In the genomic region with DNA sequence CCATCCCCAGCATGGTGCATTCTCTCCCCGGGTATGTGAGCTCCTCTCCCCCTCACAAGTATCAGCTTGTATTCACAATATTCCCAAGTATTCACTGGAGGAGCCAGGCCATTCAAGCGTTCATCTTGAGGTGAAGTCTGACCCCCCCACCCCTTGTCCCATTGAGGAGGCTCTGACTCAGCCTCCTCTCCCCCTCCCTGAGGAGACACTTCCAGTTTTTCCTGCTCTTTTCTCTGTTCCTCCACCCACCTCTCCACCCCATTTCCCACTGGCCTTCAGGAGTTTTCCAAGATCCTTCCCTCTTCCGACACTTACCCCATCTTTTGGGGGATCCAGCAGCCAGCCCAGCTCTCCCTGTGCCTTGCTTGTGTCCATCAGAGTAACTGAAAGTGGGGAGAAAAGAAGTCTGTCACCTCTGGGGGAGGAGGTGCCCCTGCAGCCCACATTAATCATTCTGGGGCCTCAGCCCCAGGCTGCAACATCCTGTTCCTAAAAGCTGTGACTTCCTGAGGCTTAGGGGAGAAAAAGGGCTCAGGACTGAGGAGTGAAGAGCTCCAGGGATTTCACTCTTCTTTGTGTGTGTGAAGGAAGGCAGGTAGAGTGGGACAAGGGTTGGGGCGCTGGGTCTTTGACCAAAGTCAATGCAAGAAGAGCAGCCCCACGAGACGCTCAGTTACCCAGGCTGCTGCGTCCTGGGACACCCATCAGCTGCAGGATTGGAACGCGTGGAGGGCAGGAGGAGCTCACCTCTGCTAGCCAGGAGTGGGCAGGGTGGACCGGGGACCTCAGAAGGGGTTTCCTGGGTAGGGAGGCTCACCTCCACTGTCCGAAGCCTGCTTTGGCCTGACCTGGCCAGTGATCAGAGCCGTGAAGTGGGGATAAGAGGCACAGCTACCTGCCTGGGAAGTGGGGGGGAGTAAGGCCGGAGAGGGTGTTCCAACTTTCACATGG, we compare ENCODE assay signal across 9 cellular contexts. TPM values are rescaled to one million over a fixed set of nuclear protein-coding genes. Genes with fewer than 3 reads are reported as not detected.
A peak's percentile ranks its signal among the peaks of the same experiment; 100 is the strongest.
DNase-seq lines count a peak whose midpoint lies in the region; ATAC-seq lines count a peak whose summit lies in the region.
"Had no signal": no experiment of that assay in that cellular context is flagged by ENCODE, and none has a peak within 500 bp of the region (broad histone marks: within the 10 kb centered on the region; RNA-seq: fewer than 3 reads in every experiment).

No MANE protein-coding gene starts in this region.

- peaks cover 56% of the 10 kb centered on the region for H3K4me1 Mint-ChIP-seq in activated CD4-positive, alpha-beta memory T cell treated with anti-CD3 and anti-CD28 coated beads for 36 hours (ENCODE audit: low read depth)
- peaks cover 21 to 35% of the 10 kb centered on the region in 2 donors for H3K4me1 Mint-ChIP-seq in stimulated activated naive B cell treated with anti-CD40 and anti-IgM and Interleukin-4, amounts not matched to agents 10 μg/mL and 1 μg/mL and 100 μg/mL, for 72 hours

- peak overlapping the region; percentile 70 for H3K4me3 Mint-ChIP-seq in activated CD4-positive, alpha-beta memory T cell treated with anti-CD3 and anti-CD28 coated beads for 36 hours
- peak overlapping the region; percentile 10 to 50 for H3K4me3 Mint-ChIP-seq in stimulated activated naive B cell treated with anti-CD40 and anti-IgM and Interleukin-4, amounts not matched to agents 10 μg/mL and 1 μg/mL and 100 μg/mL, for 72 hours

- POLR2A ChIA-PET in activated CD4-positive, alpha-beta memory T cell treated with anti-CD3 and anti-CD28 coated beads for 36 hours (lab: Charles Lee), result interaction anchor here (1.0 to 2.3 kb wide), 6 partner anchors 15 to 144 kb away, joined by 3 to 8 read pairs (median 3); a partner anchor contains a TSS

- H3K9ac ChIP-seq in iPS-15b (ENCODE audit: low read depth, low read length), result peak overlapping the region; percentile 93

- H3K4me3 ChIP-seq in iPS-15b (ENCODE audit: low read depth, low read length), result peak overlapping the region; percentile 95

- no peaks in the 10 kb centered on the region for H3K27me3 Mint-ChIP-seq in activated CD4-positive, alpha-beta memory T cell treated with anti-CD3 and anti-CD28 coated beads for 36 hours
- H3K27me3 Mint-ChIP-seq in stimulated activated naive B cell treated with anti-CD40 and anti-IgM and Interleukin-4, amounts not matched to agents 10 μg/mL and 1 μg/mL and 100 μg/mL, for 72 hours, result peaks cover 36 to 59% of the 10 kb centered on the region in 2 donors

- H3K9me3 Mint-ChIP-seq in activated CD4-positive, alpha-beta memory T cell treated with anti-CD3 and anti-CD28 coated beads for 36 hours, result no peaks in the 10 kb centered on the region
- no peaks in the 10 kb centered on the region for H3K9me3 Mint-ChIP-seq in stimulated activated naive B cell treated with anti-CD40 and anti-IgM and Interleukin-4, amounts not matched to agents 10 μg/mL and 1 μg/mL and 100 μg/mL, for 72 hours

- in situ Hi-C loops in KBM-7 (cut with MboI; ENCODE audit: low pct_unique_long_range_greater_than_20kb, low sequenced_read_pairs), result no loop called here

- peak in 1 of 2 donors; percentile 11 for ATAC-seq in stimulated activated naive B cell treated with anti-CD40 and anti-IgM and Interleukin-4, amounts not matched to agents 10 μg/mL and 1 μg/mL and 100 μg/mL, for 72 hours (replicated peaks)
- no peak for ATAC-seq in HG03571 (IDR thresholded peaks at IDR 0.05; ENCODE audit: unreplicated experiment)

- peaks cover 38% of the 10 kb centered on the region for H3K4me1 ChIP-seq in iPS-15b (ENCODE audit: control insufficient read depth, insufficient read depth, low read length)

- intact Hi-C loops in activated CD4-positive, alpha-beta memory T cell treated with anti-CD3 and anti-CD28 coated beads for 36 hours (cut with micrococcal nuclease), result loop anchor here (1.0 to 5.0 kb wide), 3 partner anchors 27 to 167 kb away; no protein-coding TSS in a partner anchor

- H3K9me3 ChIP-seq in iPS-15b (ENCODE audit: control insufficient read depth, insufficient read depth, low read length), result no peaks in the 10 kb centered on the region

- H3K36me3 ChIP-seq in iPS-15b (ENCODE audit: control insufficient read depth, insufficient read depth, low read length), result no peaks in the 10 kb centered on the region

- H3K27me3 ChIP-seq in iPS-15b (ENCODE audit: control insufficient read depth, insufficient read depth, low read length), result no peaks in the 10 kb centered on the region

- DNase-seq in KBM-7, result peak; percentile 61
- DNase-seq in activated CD4-positive, alpha-beta memory T cell treated with anti-CD3 and anti-CD28 coated beads for 36 hours, result peak; percentile 59
- DNase-seq in stimulated activated naive B cell treated with anti-CD40 and anti-IgM and Interleukin-4, amounts not matched to agents 10 μg/mL and 1 μg/mL and 100 μg/mL, for 72 hours, result no peak
- no peak for DNase-seq in cerebellar cortex (ENCODE audit: low spot score)
- DNase-seq in RKO (ENCODE audit: low spot score), result no peak
- DNase-seq in amniotic stem cell (lab: John Stamatoyannopoulos, UW), result no peak
- DNase-seq: NCI-H748 treated with DMSO at 0.1 percent for 48 hours had no signal

- H3K36me3 Mint-ChIP-seq in activated CD4-positive, alpha-beta memory T cell treated with anti-CD3 and anti-CD28 coated beads for 36 hours, result peaks cover 2% of the 10 kb centered on the region
- no peaks in the 10 kb centered on the region for H3K36me3 Mint-ChIP-seq in stimulated activated naive B cell treated with anti-CD40 and anti-IgM and Interleukin-4, amounts not matched to agents 10 μg/mL and 1 μg/mL and 100 μg/mL, for 72 hours

- CTCF ChIA-PET in activated CD4-positive, alpha-beta memory T cell treated with anti-CD3 and anti-CD28 coated beads for 36 hours (lab: Charles Lee), result interaction anchor here (1.3 to 5.0 kb wide), 8 partner anchors 9 to 192 kb away, joined by 3 to 28 read pairs (median 6); a partner anchor contains a TSS

- H3K27ac Mint-ChIP-seq in activated CD4-positive, alpha-beta memory T cell treated with anti-CD3 and anti-CD28 coated beads for 36 hours, result peak overlapping the region; percentile 75
- no peak overlapping the region for H3K27ac Mint-ChIP-seq in stimulated activated naive B cell treated with anti-CD40 and anti-IgM and Interleukin-4, amounts not matched to agents 10 μg/mL and 1 μg/mL and 100 μg/mL, for 72 hours

RNA-seq across cellular contexts. Expression of a gene that starts 1.1 kb away (rescaled TPM):
- 1 to 10 TPM; 2.9 to 4.3 TPM for total RNA-seq in activated CD4-positive, alpha-beta memory T cell treated with anti-CD3 and anti-CD28 coated beads for 36 hours

RNA-seq across cellular contexts. Expression of a gene that starts 26.4 kb away (rescaled TPM):
- 100 to 1,000 TPM; 137 to 140 TPM for total RNA-seq in activated CD4-positive, alpha-beta memory T cell treated with anti-CD3 and anti-CD28 coated beads for 36 hours

RNA-seq across cellular contexts. Expression of a gene that starts 35.7 kb away (rescaled TPM):
- total RNA-seq in activated CD4-positive, alpha-beta memory T cell treated with anti-CD3 and anti-CD28 coated beads for 36 hours, result not detected

RNA-seq across cellular contexts. Expression of a gene that starts 45.1 kb away (rescaled TPM):
- 1 to 10 TPM; 1.9 to 2.3 TPM for total RNA-seq in activated CD4-positive, alpha-beta memory T cell treated with anti-CD3 and anti-CD28 coated beads for 36 hours

Comparison
In these comparisons a context has a peak if more than half of its experiments do, and no peak if none do; other contexts are left out.
1. DNase-seq: peak in KBM-7 (single experiment) and activated CD4-positive, alpha-beta memory T cell treated with anti-CD3 and anti-CD28 coated beads for 36 hours (single experiment); none in stimulated activated naive B cell treated with anti-CD40 and anti-IgM and Interleukin-4, amounts not matched to agents 10 μg/mL and 1 μg/mL and 100 μg/mL, for 72 hours (single experiment), cerebellar cortex (single experiment), RKO (single experiment) and amniotic stem cell (single experiment).